ENCODE assay signal across 1 cellular context in genomic region chr2:176147790-176148496, GRCh38.
A peak's percentile ranks its signal among the peaks of the same experiment; 100 is the strongest.
TF ChIP-seq lines count a peak whose summit lies in the region.

No MANE protein-coding gene starts in this region.

TF ChIP-seq in HepG2, 621 proteins besides CTCF, POLR2A, EP300 and RAD21:
- peak; percentile 30; the same call in 1 of the 2 replicates for TF ChIP-seq ZNF281 (CRISPR knock-in tag; IDR thresholded peaks at IDR 0.05; ENCODE audit: borderline replicate concordance)
- no peak for TF ChIP-seq AGO2 (optimal IDR thresholded peaks at IDR 0.05; ENCODE audit: low read depth, low read length)
TF ChIP-seq in HepG2: peak in this region for 1.
